Comparison of ENCODE assay signal across 8 cellular contexts in the genomic region with DNA sequence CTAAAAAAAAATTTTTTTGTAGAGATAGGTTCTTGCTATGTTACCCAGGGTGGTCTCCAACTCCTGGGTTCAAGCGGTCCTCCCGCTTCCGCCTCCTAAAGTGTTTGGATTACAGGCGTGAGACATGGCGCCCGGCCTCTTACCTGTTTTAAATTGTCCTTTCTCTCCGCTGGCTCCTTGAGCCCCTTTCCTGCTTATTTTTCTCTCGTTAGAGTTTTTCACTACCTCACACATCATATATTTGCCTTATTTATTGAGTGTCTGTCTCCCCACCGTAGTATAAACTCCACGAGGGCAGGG. TPM values are rescaled to one million over a fixed set of nuclear protein-coding genes. Genes with fewer than 3 reads are reported as not detected.
DNase-seq lines count a peak whose midpoint lies in the region; TF ChIP-seq lines count a peak whose summit lies in the region.

No MANE protein-coding gene starts in this region.

- WGBS in iPS DF 6.9 (ENCODE audit: insufficient coverage, insufficient read length) = no CpG with 5 or more reads among the region's 10 CpGs

- H3K4me1 Mint-ChIP-seq in activated CD4-positive, alpha-beta memory T cell treated with anti-CD3 and anti-CD28 coated beads, Interleukin-2, amount 10 ng/mL, durations not matched to agents 7 days and 5 days = peaks cover 19% of the 10 kb centered on the region

- in situ Hi-C loops in ACHN (cut with HindIII; ENCODE audit: low pct_ligation_motif_present, low pct_unique_long_range_greater_than_20kb, low sequenced_read_pairs) = no loop called here

- no peaks in the 10 kb centered on the region for H3K36me3 Mint-ChIP-seq in activated CD4-positive, alpha-beta memory T cell treated with anti-CD3 and anti-CD28 coated beads, Interleukin-2, amount 10 ng/mL, durations not matched to agents 7 days and 5 days (ENCODE audit: low read depth)

- DNase-seq in HFF-Myc (ENCODE audit: extremely low read depth, low read depth) (no peak), iPS DF 6.9 (ENCODE audit: low read depth, low spot score) (no peak), ACHN (no peak), NCI-H1092 treated with DMSO at 0.1 percent for 48 hours (lab: John Stamatoyannopoulos, UW) (no peak), cortex of kidney (lab: John Stamatoyannopoulos, UW) (no peak), NCI-H345 (lab: John Stamatoyannopoulos, UW) (no peak)
- no peak for DNase-seq in activated CD4-positive, alpha-beta memory T cell treated with anti-CD3 and anti-CD28 coated beads, Interleukin-2, amount 10 ng/mL, durations not matched to agents 7 days and 5 days

- H3K27ac ChIP-seq in iPS DF 6.9 (ENCODE audit: low read length) = no peak overlapping the region
- H3K27ac ChIP-seq in skin epidermis = peak overlapping the region in 2 of 21 experiments; percentile 1 to 29

- H3K27me3 ChIP-seq in iPS DF 6.9 (ENCODE audit: control insufficient read depth, insufficient read depth, low read length) = no peaks in the 10 kb centered on the region

- peak overlapping the region; percentile 76 for H3K4me3 Mint-ChIP-seq in activated CD4-positive, alpha-beta memory T cell treated with anti-CD3 and anti-CD28 coated beads, Interleukin-2, amount 10 ng/mL, durations not matched to agents 7 days and 5 days

- no peaks in the 10 kb centered on the region for H3K9me3 Mint-ChIP-seq in activated CD4-positive, alpha-beta memory T cell treated with anti-CD3 and anti-CD28 coated beads, Interleukin-2, amount 10 ng/mL, durations not matched to agents 7 days and 5 days

- no peak for TF ChIP-seq CTCF in HFF-Myc (IDR thresholded peaks at IDR 0.05; ENCODE audit: low read depth, low read length, missing control alignments)

- H3K4me1 ChIP-seq in iPS DF 6.9 (ENCODE audit: control insufficient read depth, insufficient read depth, low read length) = peaks cover 4% of the 10 kb centered on the region; the same call in 1 of the 2 replicates

- no peak overlapping the region for H3K27ac Mint-ChIP-seq in activated CD4-positive, alpha-beta memory T cell treated with anti-CD3 and anti-CD28 coated beads, Interleukin-2, amount 10 ng/mL, durations not matched to agents 7 days and 5 days

- H3K9me3 ChIP-seq in iPS DF 6.9 (ENCODE audit: control insufficient read depth, insufficient read depth, low read length) = no peaks in the 10 kb centered on the region

- H3K36me3 ChIP-seq in iPS DF 6.9 (ENCODE audit: control insufficient read depth, insufficient read depth, low read length) = no peaks in the 10 kb centered on the region

- CTCF ChIA-PET in activated CD4-positive, alpha-beta memory T cell treated with anti-CD3 and anti-CD28 coated beads, Interleukin-2, amount 10 ng/mL, durations not matched to agents 7 days and 5 days (lab: Charles Lee) = interaction anchor here (0.8 to 1.5 kb wide), 3 partner anchors 9 to 451 kb away, joined by 3 to 4 read pairs (median 3); no protein-coding TSS in a partner anchor

- H3K4me3 ChIP-seq in HFF-Myc (replicated peaks; ENCODE audit: low read depth, low read length) = peak overlapping the region; percentile 48
- peak overlapping the region; percentile 66; the same call in 1 of the 2 replicates for H3K4me3 ChIP-seq in iPS DF 6.9 (ENCODE audit: low read length)
- H3K4me3 ChIP-seq in skin epidermis = peak overlapping the region; percentile 21 to 52 (median 30)

- peaks cover 32% of the 10 kb centered on the region for H3K27me3 Mint-ChIP-seq in activated CD4-positive, alpha-beta memory T cell treated with anti-CD3 and anti-CD28 coated beads, Interleukin-2, amount 10 ng/mL, durations not matched to agents 7 days and 5 days

- POLR2A ChIA-PET in activated CD4-positive, alpha-beta memory T cell treated with anti-CD3 and anti-CD28 coated beads, Interleukin-2, amount 10 ng/mL, durations not matched to agents 7 days and 5 days (lab: Charles Lee) = no interaction called here

RNA-seq across cellular contexts. Expression of a gene that starts 0.8 kb away (rescaled TPM):
- under 1 TPM in 1 of 2 experiments, not detected in 1; 0.03 TPM for total RNA-seq in activated CD4-positive, alpha-beta memory T cell treated with anti-CD3 and anti-CD28 coated beads, Interleukin-2, amount 10 ng/mL, durations not matched to agents 7 days and 5 days

RNA-seq across cellular contexts. Expression of a gene that starts 20.4 kb away (rescaled TPM):
- total RNA-seq in activated CD4-positive, alpha-beta memory T cell treated with anti-CD3 and anti-CD28 coated beads, Interleukin-2, amount 10 ng/mL, durations not matched to agents 7 days and 5 days = under 1 TPM in 1 of 2 experiments, not detected in 1; 0.08 TPM
